ENCODE assay signal across 9 cellular contexts in the genomic region with DNA sequence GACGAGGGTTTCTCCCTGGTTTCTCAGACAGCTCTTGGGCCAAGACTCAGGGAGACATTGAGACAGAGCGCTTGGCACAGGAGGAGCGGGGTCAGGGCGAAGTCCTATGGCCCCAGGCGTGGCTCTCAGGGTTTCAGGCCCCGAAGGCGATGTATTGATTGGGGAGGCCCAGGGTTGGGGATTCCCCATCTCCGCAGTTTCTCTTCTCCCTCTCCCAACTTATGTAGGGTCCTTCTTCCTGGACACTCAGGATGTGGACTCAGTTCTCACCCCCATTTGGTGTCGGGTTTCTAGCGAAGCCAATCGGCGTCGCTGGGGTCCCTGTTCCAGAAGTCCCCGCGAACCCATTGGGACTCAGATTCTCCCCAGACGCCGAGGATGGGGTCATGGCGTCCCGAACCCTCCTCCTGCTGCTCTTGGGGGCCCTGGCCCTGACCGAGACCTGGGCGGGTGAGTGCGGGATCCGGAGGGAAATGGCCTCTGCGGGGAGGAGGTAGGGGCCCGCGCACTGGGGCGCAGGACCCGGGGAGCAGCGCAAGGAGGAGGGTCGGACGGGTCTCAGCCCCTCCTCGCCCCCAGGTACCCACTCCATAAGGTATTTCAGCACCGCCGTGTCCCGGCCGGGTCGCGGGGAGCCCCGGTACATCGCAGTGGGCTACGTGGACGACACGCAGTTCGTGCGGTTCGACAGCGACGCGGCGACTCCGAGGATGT. TPM values are rescaled to one million over a fixed set of nuclear protein-coding genes. Genes with fewer than 3 reads are reported as not detected.
DNase-seq lines count a peak whose midpoint lies in the region; ATAC-seq, FAIRE-seq and TF ChIP-seq lines count a peak whose summit lies in the region.
"Had no signal": no experiment of that assay in that cellular context is flagged by ENCODE, and none has a peak within 500 bp of the region (broad histone marks: within the 10 kb centered on the region; RNA-seq: fewer than 3 reads in every experiment).

No MANE protein-coding gene starts in this region.

- H3K4me1 ChIP-seq in ACC112 (ENCODE audit: control insufficient read depth, insufficient read depth, low read length, unreplicated experiment) (peaks cover 17% of the 10 kb centered on the region), OCI-LY7 (ENCODE audit: insufficient read depth, low read length, poor library complexity, severe bottlenecking) (peaks cover 10% of the 10 kb centered on the region)

- peak overlapping the region; percentile 76 for H3K4me2 ChIP-seq in OCI-LY7 (ENCODE audit: low read length)

- no peaks in the 10 kb centered on the region for H3K36me3 ChIP-seq in ACC112 (ENCODE audit: insufficient read depth, low read length)
- H3K36me3 ChIP-seq in OCI-LY7 (ENCODE audit: insufficient read depth, low read length), result no peaks in the 10 kb centered on the region

- POLR2A ChIA-PET in OCI-LY7 (lab: Charles Lee), result no interaction called here
- POLR2A ChIA-PET in RWPE1 (lab: Yijun Ruan, JAX; ENCODE audit: low non-redundant PET), result no interaction called here

- H2AFZ ChIP-seq in ACC112 (ENCODE audit: low read length, unreplicated experiment) (peak overlapping the region; percentile 88), OCI-LY7 (ENCODE audit: low read length) (peak overlapping the region; percentile 84)

- no peaks in the 10 kb centered on the region for H3K27me3 ChIP-seq in ACC112 (ENCODE audit: insufficient read depth, low read length)

- H4K20me1 ChIP-seq in OCI-LY7 (ENCODE audit: insufficient read depth, low read length), result no peaks in the 10 kb centered on the region

- FAIRE-seq in urothelium cell line (lab: Jason Lieb, UNC), result no peak
- FAIRE-seq: G401.6 had no signal

- H3K27ac ChIP-seq in ACC112 (ENCODE audit: low read depth, low read length), result peak overlapping the region; percentile 51; the same call in 1 of the 2 replicates
- H3K27ac ChIP-seq in OCI-LY7 (ENCODE audit: low read depth, low read length, poor library complexity, severe bottlenecking), result no peak overlapping the region
- H3K27ac ChIP-seq in coronary artery, result peak overlapping the region in 1 of 2 donors; percentile 95
- H3K27ac ChIP-seq in RWPE1, result no peak overlapping the region

- BruUV-seq in OCI-LY7 (replicated peaks; lab: Mats Ljungman, UMichigan), result no TSS peak

- H3K4me3 ChIP-seq in ACC112 (ENCODE audit: low read depth, low read length) (peak overlapping the region; percentile 93), OCI-LY7 (ENCODE audit: low read depth, low read length, poor library complexity, severe bottlenecking) (peak overlapping the region; percentile 62), coronary artery (peak overlapping the region; percentile 93)

- TF ChIP-seq CTCF in OCI-LY7 (conservative IDR thresholded peaks at IDR 0.05; ENCODE audit: low read length), result no peak
- no peak for TF ChIP-seq CTCF in coronary artery (IDR thresholded peaks at IDR 0.05)
- TF ChIP-seq CTCF in RWPE1 (conservative IDR thresholded peaks at IDR 0.05; ENCODE audit: low read depth), result no peak

- no peaks in the 10 kb centered on the region for H3K9me3 ChIP-seq in OCI-LY7 (ENCODE audit: low read length)

- peak; percentile 30 for ATAC-seq in GM21390 (IDR thresholded peaks at IDR 0.05; ENCODE audit: unreplicated experiment)

- CTCF ChIA-PET in OCI-LY7 (lab: Charles Lee; ENCODE audit: unreplicated experiment), result no interaction called here
- CTCF ChIA-PET in RWPE1 (lab: Yijun Ruan, JAX), result no interaction called here

- no peaks in the 10 kb centered on the region for H3K9me2 ChIP-seq in OCI-LY7 (ENCODE audit: insufficient read depth, low read length)

- no peak for DNase-seq in OCI-LY7 (ENCODE audit: low spot score)
- peak; percentile 69 for DNase-seq in coronary artery (ENCODE audit: low spot score)
- DNase-seq in mucosa of gallbladder (ENCODE audit: low spot score), result peak; percentile 72
- DNase-seq in RWPE1 (ENCODE audit: low spot score), result no peak
- no peak for DNase-seq in SHP77 (lab: John Stamatoyannopoulos, UW)
- no peak for DNase-seq in urothelium cell line (ENCODE audit: low spot score)

- intact Hi-C loops in OCI-LY7 (cut with micrococcal nuclease; ENCODE audit: unreplicated experiment), result no loop called here

- H3K79me2 ChIP-seq in ACC112 (ENCODE audit: control insufficient read depth, insufficient read depth, low read length, unreplicated experiment) (no peaks in the 10 kb centered on the region), OCI-LY7 (ENCODE audit: insufficient read depth, low read depth, low read length) (no peaks in the 10 kb centered on the region)

RNA-seq across cellular contexts. Expression of a gene that starts 16.1 kb away (rescaled TPM):
- 672 and 804 TPM in 2 replicates for total RNA-seq in OCI-LY7 (2014; rRNA removed; shearing (Covaris generic))
- total RNA-seq in OCI-LY7 (2022) (393 and 415 TPM in 2 replicates), mucosa of gallbladder (1,097 TPM)

Comparison
In these comparisons a context has a peak if more than half of its experiments do, and no peak if none do; other contexts are left out.
1. DNase-seq: peak in coronary artery (single experiment) and mucosa of gallbladder (single experiment); none in OCI-LY7 (single experiment), RWPE1 (single experiment), SHP77 (0 of 2) and urothelium cell line (single experiment).
2. Peak in every context shown above with its lines, with median percentiles within 50 percentile points of each other: H3K4me3 ChIP-seq.